ENCODE assay signal across 20 cellular contexts in the genomic region with DNA sequence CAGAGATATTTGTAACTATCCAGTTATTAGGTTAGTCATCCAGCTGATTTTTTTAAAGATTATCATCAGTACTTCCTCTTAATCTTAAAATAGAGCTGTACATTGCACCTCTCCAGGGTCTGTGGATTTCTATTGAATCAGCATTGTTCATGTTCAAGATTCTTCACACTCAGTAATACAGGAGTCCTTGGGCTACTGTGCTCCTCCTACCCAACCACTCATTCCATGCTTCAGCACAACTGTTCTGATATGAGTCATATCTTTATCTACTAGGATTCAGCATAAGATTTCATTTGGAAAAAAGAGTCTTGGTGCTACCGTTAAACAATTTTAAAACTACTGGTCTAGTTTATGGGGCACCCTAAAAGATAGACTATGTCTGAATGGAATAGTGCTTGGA.
A peak's percentile ranks its signal among the peaks of the same experiment; 100 is the strongest.
DNase-seq lines count a peak whose midpoint lies in the region; ATAC-seq, FAIRE-seq and TF ChIP-seq lines count a peak whose summit lies in the region.
"Had no signal": no experiment of that assay in that cellular context is flagged by ENCODE, and none has a peak within 500 bp of the region (broad histone marks: within the 10 kb centered on the region; RNA-seq: fewer than 3 reads in every experiment).

No MANE protein-coding gene starts in this region.

- FAIRE-seq in small intestine (lab: Jason Lieb, UNC), result no peak

- no peaks in the 10 kb centered on the region for H3K9me3 ChIP-seq in small intestine (ENCODE audit: control insufficient read depth, low read depth)
- H3K9me3 ChIP-seq: Caco-2, colonic mucosa, neutrophil, spleen had no signal

- DNase-seq in DMS53 (lab: John Stamatoyannopoulos, UW) (peak; percentile 3), DMS53 treated with DMSO at 0.1 percent for 48 hours (lab: John Stamatoyannopoulos, UW; ENCODE audit: unreplicated experiment) (no peak), RKO (ENCODE audit: low spot score) (peak; percentile 42), fibroblast of mammary gland (ENCODE audit: low read depth) (peak; percentile 73), small intestine (peak; percentile 79)
- DNase-seq in activated naive CD4-positive, alpha-beta T cell treated with Interleukin-2 at 50 U/mL for 16 hours, result no peak
- DNase-seq: 8988T; activated CD8-positive, alpha-beta memory T cell treated with anti-CD3 and anti-CD28 coated beads, Interleukin-2, amount 50 U/mL, for 48 hours; Caco-2; colonic mucosa; NCI-H1048; NCI-H2227 treated with DMSO at 0.1 percent for 48 hours; PC-9; spleen; substantia nigra; T-cell had no signal

- ATAC-seq in HG03571 (IDR thresholded peaks at IDR 0.05; ENCODE audit: unreplicated experiment) (no peak), GM18517 (IDR thresholded peaks at IDR 0.05; ENCODE audit: unreplicated experiment) (no peak)
- ATAC-seq: GM23338, T-cell had no signal

- H3K4me3 ChIP-seq in fibroblast of mammary gland (ENCODE audit: control insufficient read depth, low read depth, low read length) (no peak overlapping the region), small intestine (ENCODE audit: low read depth in 1 of 2, low read length in 2 of 2) (no peak overlapping the region)
- H3K4me3 ChIP-seq: colonic mucosa, GM23338, PC-9, spleen had no signal

- H3K27ac ChIP-seq in small intestine (ENCODE audit: low read depth in 1 of 2, low read length in 1 of 2), result no peak overlapping the region
- H3K27ac ChIP-seq: colonic mucosa, neutrophil, PC-9, spleen had no signal

- no peaks in the 10 kb centered on the region for H3K36me3 ChIP-seq in small intestine (ENCODE audit: control insufficient read depth in 2 of 2, insufficient read depth in 2 of 2, low read length in 2 of 2)
- H3K36me3 ChIP-seq: colonic mucosa, neutrophil, spleen had no signal

- H3K27me3 ChIP-seq in small intestine (ENCODE audit: control insufficient read depth in 2 of 2, insufficient read depth in 2 of 2, low read length in 2 of 2), result no peaks in the 10 kb centered on the region
- H3K27me3 ChIP-seq: colonic mucosa, neutrophil, spleen had no signal

- WGBS in small intestine, 3 donors, result 25 to 69% (median 32%) methylated on average over 1 of the region's 1 CpG

- H3K4me1 ChIP-seq in small intestine (ENCODE audit: control insufficient read depth in 2 of 2, insufficient read depth in 1 of 2, low read depth in 1 of 2, low read length in 1 of 2), result peaks cover 5 to 10% of the 10 kb centered on the region in 2 donors
- H3K4me1 ChIP-seq: Caco-2, spleen had no signal

- TF ChIP-seq CTCF in fibroblast of mammary gland (conservative IDR thresholded peaks at IDR 0.05; ENCODE audit: control insufficient read depth, insufficient read depth, low read depth, low read length), result no peak

Comparison
In these comparisons a context has a peak if more than half of its experiments do, and no peak if none do; other contexts are left out.
1. DNase-seq: peak in DMS53 (single experiment), RKO (single experiment), fibroblast of mammary gland (single experiment) and small intestine (single experiment); none in DMS53 treated with DMSO at 0.1 percent for 48 hours (single experiment) and activated naive CD4-positive, alpha-beta T cell treated with Interleukin-2 at 50 U/mL for 16 hours (single experiment).